In genomic region chr7:95545007-95545615, GRCh38 we compare ENCODE assay signal across 8 cellular contexts. TPM values are rescaled to one million over a fixed set of nuclear protein-coding genes. Genes with fewer than 3 reads are reported as not detected.
DNase-seq lines count a peak whose midpoint lies in the region; ATAC-seq and TF ChIP-seq lines count a peak whose summit lies in the region.

No MANE protein-coding gene starts in this region.

- peaks cover 54% of the 10 kb centered on the region for H3K4me1 ChIP-seq in left ventricle myocardium inferior
- peaks cover 31% of the 10 kb centered on the region for H3K4me1 ChIP-seq in rectal smooth muscle tissue (ENCODE audit: control insufficient read depth, insufficient read depth, low read length)

- H3K27me3 ChIP-seq in left ventricle myocardium inferior (ENCODE audit: low read depth) (no peaks in the 10 kb centered on the region), rectal smooth muscle tissue (ENCODE audit: control insufficient read depth, insufficient read depth, low read length) (no peaks in the 10 kb centered on the region)

- H3K9me3 Mint-ChIP-seq in activated CD8-positive, alpha-beta memory T cell treated with anti-CD3 and anti-CD28 coated beads, Interleukin-2, amount 10 ng/mL, durations not matched to agents 7 days and 5 days (ENCODE audit: low read depth): no peaks in the 10 kb centered on the region

- no peaks in the 10 kb centered on the region for H3K4me1 Mint-ChIP-seq in activated CD8-positive, alpha-beta memory T cell treated with anti-CD3 and anti-CD28 coated beads, Interleukin-2, amount 10 ng/mL, durations not matched to agents 7 days and 5 days

- peak overlapping the region; percentile 60 for H3K4me3 ChIP-seq in left ventricle myocardium inferior
- peak overlapping the region; percentile 47 for H3K4me3 ChIP-seq in rectal smooth muscle tissue (ENCODE audit: low read length)

- TF ChIP-seq CTCF in left ventricle myocardium inferior (IDR thresholded peaks at IDR 0.05; ENCODE audit: borderline replicate concordance): peak; percentile 88

- H3K36me3 ChIP-seq in left ventricle myocardium inferior: no peaks in the 10 kb centered on the region
- no peaks in the 10 kb centered on the region for H3K36me3 ChIP-seq in rectal smooth muscle tissue (ENCODE audit: control insufficient read depth, insufficient read depth, low read length)

- H3K36me3 Mint-ChIP-seq in activated CD8-positive, alpha-beta memory T cell treated with anti-CD3 and anti-CD28 coated beads, Interleukin-2, amount 10 ng/mL, durations not matched to agents 7 days and 5 days: no peaks in the 10 kb centered on the region

- CTCF ChIA-PET in activated CD8-positive, alpha-beta memory T cell treated with anti-CD3 and anti-CD28 coated beads, Interleukin-2, amount 10 ng/mL, durations not matched to agents 7 days and 5 days (lab: Charles Lee): interaction anchor here (1.2 to 1.5 kb wide), 2 partner anchors 141 to 145 kb away, joined by 3 to 4 read pairs; no protein-coding TSS in a partner anchor

- ATAC-seq in HG02678 (IDR thresholded peaks at IDR 0.05; ENCODE audit: unreplicated experiment): peak; percentile 58
- no peak for ATAC-seq in activated CD8-positive, alpha-beta memory T cell treated with anti-CD3 and anti-CD28 coated beads, Interleukin-2, amount 10 ng/mL, durations not matched to agents 7 days and 5 days
- ATAC-seq in HG03196 (IDR thresholded peaks at IDR 0.05; ENCODE audit: unreplicated experiment): no peak

- DNase-seq in AG08396 (ENCODE audit: low spot score) (peak; percentile 68), amniotic epithelial cell (ENCODE audit: low read depth) (peak; percentile 70), left ventricle myocardium inferior (no peak), NCI-H345 treated with DMSO at 0.1 percent for 48 hours (lab: John Stamatoyannopoulos, UW; ENCODE audit: unreplicated experiment) (no peak)
- no peak for DNase-seq in activated CD8-positive, alpha-beta memory T cell treated with anti-CD3 and anti-CD28 coated beads, Interleukin-2, amount 10 ng/mL, durations not matched to agents 7 days and 5 days

- H3K27ac ChIP-seq in left ventricle myocardium inferior (replicated peaks) (peak overlapping the region; percentile 95), rectal smooth muscle tissue (ENCODE audit: low read depth, low read length) (peak overlapping the region; percentile 83)

- H3K4me3 Mint-ChIP-seq in activated CD8-positive, alpha-beta memory T cell treated with anti-CD3 and anti-CD28 coated beads, Interleukin-2, amount 10 ng/mL, durations not matched to agents 7 days and 5 days: no peak overlapping the region

- no peaks in the 10 kb centered on the region for H3K9me3 ChIP-seq in left ventricle myocardium inferior (replicated peaks)

- H3K27me3 Mint-ChIP-seq in activated CD8-positive, alpha-beta memory T cell treated with anti-CD3 and anti-CD28 coated beads, Interleukin-2, amount 10 ng/mL, durations not matched to agents 7 days and 5 days: peaks cover 12% of the 10 kb centered on the region

- intact Hi-C loops in left ventricle myocardium inferior (cut with micrococcal nuclease): loop anchor here (5.0 kb wide), 3 partner anchors 47 to 137 kb away; no protein-coding TSS in a partner anchor

- no peak overlapping the region for H3K27ac Mint-ChIP-seq in activated CD8-positive, alpha-beta memory T cell treated with anti-CD3 and anti-CD28 coated beads, Interleukin-2, amount 10 ng/mL, durations not matched to agents 7 days and 5 days

- peak overlapping the region; percentile 11 for H3K9ac ChIP-seq in rectal smooth muscle tissue (ENCODE audit: low read length)

RNA-seq across cellular contexts. Expression of gene PDK4, which starts 51.2 kb away (rescaled TPM):
- total RNA-seq in left ventricle myocardium inferior: 325 TPM
- not detected for total RNA-seq in activated CD8-positive, alpha-beta memory T cell treated with anti-CD3 and anti-CD28 coated beads, Interleukin-2, amount 10 ng/mL, durations not matched to agents 7 days and 5 days

RNA-seq across cellular contexts. Expression of gene ASB4, which starts 59.4 kb away (rescaled TPM):
- 6.3 TPM for total RNA-seq in left ventricle myocardium inferior
- not detected for total RNA-seq in activated CD8-positive, alpha-beta memory T cell treated with anti-CD3 and anti-CD28 coated beads, Interleukin-2, amount 10 ng/mL, durations not matched to agents 7 days and 5 days

Comparison
In these comparisons a context has a peak if more than half of its experiments do, and no peak if none do; other contexts are left out.
1. DNase-seq: peak in AG08396 (single experiment) and amniotic epithelial cell (single experiment); none in left ventricle myocardium inferior (single experiment), activated CD8-positive, alpha-beta memory T cell treated with anti-CD3 and anti-CD28 coated beads, Interleukin-2, amount 10 ng/mL, durations not matched to agents 7 days and 5 days (single experiment) and NCI-H345 treated with DMSO at 0.1 percent for 48 hours (single experiment).
2. RNA of gene PDK4, which starts 51.2 kb away (total RNA-seq): 325 TPM in left ventricle myocardium inferior (single experiment); not detected in activated CD8-positive, alpha-beta memory T cell treated with anti-CD3 and anti-CD28 coated beads, Interleukin-2, amount 10 ng/mL, durations not matched to agents 7 days and 5 days; every median in the first group is over 100 times any median in the second.